In the genomic region with DNA sequence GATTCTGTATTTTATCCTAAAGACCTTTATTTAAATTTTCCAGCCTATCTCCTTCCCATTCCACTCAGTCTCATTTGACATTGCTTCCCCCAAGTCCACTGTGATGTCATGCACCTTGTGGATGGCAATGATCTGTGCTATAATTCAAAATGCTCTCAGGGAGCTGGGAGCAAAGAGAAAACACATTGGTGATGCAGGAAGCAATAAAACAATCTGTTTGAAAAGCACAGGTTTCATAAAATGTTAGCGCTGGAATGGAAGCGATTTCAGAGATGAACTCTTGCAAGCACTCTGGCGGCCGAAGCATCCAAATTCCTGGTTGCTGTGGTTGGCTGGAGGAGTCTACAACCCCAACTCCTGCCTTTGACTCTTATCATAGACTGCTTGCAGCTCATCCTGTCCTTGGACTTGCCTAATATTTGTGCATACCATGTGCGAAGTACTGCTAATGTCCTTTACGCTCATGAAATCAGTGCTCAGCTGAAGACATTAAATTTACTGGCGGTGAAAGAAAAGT, we compare ENCODE assay signal across 22 cellular contexts.
"Had no signal": no experiment of that assay in that cellular context is flagged by ENCODE, and none has a peak within 500 bp of the region (broad histone marks: within the 10 kb centered on the region; RNA-seq: fewer than 3 reads in every experiment).

No MANE protein-coding gene starts in this region.

- H3K27me3 Mint-ChIP-seq: activated naive CD4-positive, alpha-beta T cell treated with anti-CD3 and anti-CD28 coated beads, Interleukin-2, amount 50 U/mL, for 24 hours; naive thymus-derived CD4-positive, alpha-beta T cell had no signal

- H3K36me3 ChIP-seq: esophagus muscularis mucosa, lower lobe of right lung, pancreas, upper lobe of left lung had no signal

- H3K4me3 Mint-ChIP-seq: activated CD8-positive, alpha-beta T cell treated with anti-CD3 and anti-CD28 coated beads, Interleukin-2, amount 10 ng/mL, durations not matched to agents 7 days and 5 days; activated naive CD4-positive, alpha-beta T cell treated with anti-CD3 and anti-CD28 coated beads, Interleukin-2, amount 50 U/mL, for 24 hours; activated T-helper 1 cell treated with anti-CD3 and anti-CD28 coated beads, Interleukin-12 subunit alpha, Interleukin-12 subunit beta, Interleukin-2, Interleukin-4 antibody, amounts not matched to agents 30 ng/mL and 10 ng/mL and 1 ng/mL, durations not matched to agents 14 hours and 24 hours and 36 hours; naive thymus-derived CD4-positive, alpha-beta T cell; stimulated activated naive B cell treated with anti-CD40 and anti-IgM and Interleukin-4, amounts not matched to agents 10 μg/mL and 1 μg/mL and 100 μg/mL, for 72 hours had no signal

- H3K27ac ChIP-seq: esophagus muscularis mucosa, lower lobe of right lung, pancreas, VCaP had no signal

- DNase-seq: activated CD4-positive, alpha-beta T cell treated with anti-CD3 and anti-CD28 coated beads, Interleukin-2, amount 50 U/mL, for 1 hour; activated CD4-positive, CD25-positive, alpha-beta regulatory T cell treated with anti-CD3 and anti-CD28 coated beads, Interleukin-2, amount 50 U/mL, for 72 hours; activated CD8-positive, alpha-beta T cell treated with anti-CD3 and anti-CD28 coated beads, Interleukin-2, amount 10 ng/mL, durations not matched to agents 7 days and 5 days; activated gamma-delta T cell; central memory CD4-positive, alpha-beta T cell; dorsolateral prefrontal cortex; heart left ventricle; islet precursor cell; left cardiac atrium; lower lobe of right lung; naive thymus-derived CD4-positive, alpha-beta T cell; pancreas; right cardiac atrium; small intestine; stimulated activated CD4-positive, alpha-beta T cell treated with anti-CD3 and anti-CD28 coated beads, Interleukin-15, amount 100 ng/mL, for 24 hours; stimulated activated naive B cell treated with anti-CD40 and anti-IgM and Interleukin-4, amounts not matched to agents 10 μg/mL and 1 μg/mL and 100 μg/mL, for 72 hours; SW 1271; upper lobe of left lung had no signal

- ATAC-seq: activated CD8-positive, alpha-beta T cell treated with anti-CD3 and anti-CD28 coated beads, Interleukin-2, amount 10 ng/mL, durations not matched to agents 7 days and 5 days; heart left ventricle; left cardiac atrium; lower lobe of right lung; naive thymus-derived CD4-positive, alpha-beta T cell; pancreas; right cardiac atrium; stimulated activated naive B cell treated with anti-CD40 and anti-IgM and Interleukin-4, amounts not matched to agents 10 μg/mL and 1 μg/mL and 100 μg/mL, for 72 hours had no signal

- H3K9me3 Mint-ChIP-seq: activated naive CD4-positive, alpha-beta T cell treated with anti-CD3 and anti-CD28 coated beads, Interleukin-2, amount 50 U/mL, for 24 hours; naive thymus-derived CD4-positive, alpha-beta T cell had no signal

- H3K4me3 ChIP-seq: dorsolateral prefrontal cortex, esophagus muscularis mucosa, heart left ventricle, lower lobe of right lung, pancreas, upper lobe of left lung had no signal

- H3K27ac Mint-ChIP-seq: activated naive CD4-positive, alpha-beta T cell treated with anti-CD3 and anti-CD28 coated beads, Interleukin-2, amount 50 U/mL, for 24 hours; activated T-helper 1 cell treated with anti-CD3 and anti-CD28 coated beads, Interleukin-12 subunit alpha, Interleukin-12 subunit beta, Interleukin-2, Interleukin-4 antibody, amounts not matched to agents 30 ng/mL and 10 ng/mL and 1 ng/mL, durations not matched to agents 14 hours and 24 hours and 36 hours; naive thymus-derived CD4-positive, alpha-beta T cell had no signal

- H3K27me3 ChIP-seq: dorsolateral prefrontal cortex, esophagus muscularis mucosa, heart left ventricle, pancreas, upper lobe of left lung had no signal

- H3K9me3 ChIP-seq: esophagus muscularis mucosa, heart left ventricle, lower lobe of right lung, pancreas, upper lobe of left lung had no signal
